In the genomic region with DNA sequence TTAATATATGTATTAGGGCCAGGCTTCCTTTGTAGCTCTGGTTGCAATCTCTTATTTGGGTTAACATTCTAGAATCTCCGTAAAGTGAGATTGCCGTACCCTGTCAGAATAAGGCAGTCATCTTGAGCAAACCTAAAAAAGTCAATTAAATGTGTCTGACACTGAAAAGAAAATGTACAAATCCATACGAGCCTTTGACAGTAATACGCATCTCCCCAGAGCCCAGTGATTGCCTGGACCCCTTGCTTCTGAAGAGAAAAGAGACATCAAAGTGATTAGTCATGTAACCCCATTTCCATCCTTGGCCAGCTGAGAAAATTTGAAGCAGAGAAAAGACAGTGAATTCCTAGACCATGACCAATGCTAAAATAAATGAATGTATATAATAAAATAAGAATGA, we compare ENCODE assay signal across 32 cellular contexts.
"Had no signal": no experiment of that assay in that cellular context is flagged by ENCODE, and none has a peak within 500 bp of the region (broad histone marks: within the 10 kb centered on the region; RNA-seq: fewer than 3 reads in every experiment).

No MANE protein-coding gene starts in this region.

- H3K4me1 Mint-ChIP-seq: activated B cell treated with CpG ODN at 0.5 μM for 24 hours; activated CD8-positive, alpha-beta memory T cell treated with anti-CD3 and anti-CD28 coated beads, Interleukin-2, amount 10 ng/mL, durations not matched to agents 7 days and 5 days; activated naive CD4-positive, alpha-beta T cell treated with anti-CD3 and anti-CD28 coated beads, Interleukin-2, amount 50 U/mL, for 24 hours; activated naive CD8-positive, alpha-beta T cell treated with anti-CD3 and anti-CD28 coated beads, Interleukin-2, amount 10 ng/mL, durations not matched to agents 7 days and 5 days; endodermal cell; T-helper 17 cell had no signal

- FAIRE-seq: frontal cortex had no signal

- H3K4me1 ChIP-seq: ascending aorta had no signal

- H3K36me3 Mint-ChIP-seq: activated CD8-positive, alpha-beta memory T cell treated with anti-CD3 and anti-CD28 coated beads, Interleukin-2, amount 10 ng/mL, durations not matched to agents 7 days and 5 days; activated naive CD4-positive, alpha-beta T cell treated with anti-CD3 and anti-CD28 coated beads, Interleukin-2, amount 50 U/mL, for 24 hours; activated naive CD8-positive, alpha-beta T cell treated with anti-CD3 and anti-CD28 coated beads, Interleukin-2, amount 10 ng/mL, durations not matched to agents 7 days and 5 days had no signal

- H3K27ac Mint-ChIP-seq: activated B cell treated with CpG ODN at 0.5 μM for 24 hours; activated CD8-positive, alpha-beta memory T cell treated with anti-CD3 and anti-CD28 coated beads, Interleukin-2, amount 10 ng/mL, durations not matched to agents 7 days and 5 days; activated CD8-positive, alpha-beta T cell treated with anti-CD3 and anti-CD28 coated beads, Interleukin-2, amount 10 ng/mL, durations not matched to agents 7 days and 5 days; activated naive CD4-positive, alpha-beta T cell treated with anti-CD3 and anti-CD28 coated beads for 36 hours; activated naive CD4-positive, alpha-beta T cell treated with anti-CD3 and anti-CD28 coated beads, Interleukin-2, amount 50 U/mL, for 24 hours; activated naive CD8-positive, alpha-beta T cell treated with anti-CD3 and anti-CD28 coated beads, Interleukin-2, amount 10 ng/mL, durations not matched to agents 7 days and 5 days; activated T-helper 1 cell treated with anti-CD3 and anti-CD28 coated beads, Interleukin-12 subunit alpha, Interleukin-12 subunit beta, Interleukin-2, Interleukin-4 antibody, amounts not matched to agents 30 ng/mL and 10 ng/mL and 1 ng/mL, durations not matched to agents 14 hours and 24 hours and 36 hours; activated T-helper 2 cell treated with anti-CD3 and anti-CD28 coated beads, Interferon-gamma antibody, Interleukin-2, Interleukin-4, amounts not matched to agents 10 μg/mL and 5 μg/mL and 100 μg/mL, durations not matched to agents 14 hours and 24 hours and 36 hours; dendritic cell treated with granulocyte-macrophage colony-stimulating factor and Interleukin-4, amounts not matched to agents 40 ng/mL and 50 ng/mL, for 4 days; endodermal cell; T-helper 17 cell; T-helper 2 cell treated with Interferon-gamma antibody and Interleukin-4, amounts not matched to agents 5 μg/mL and 100 μg/mL, for 36 hours had no signal

- H3K4me3 Mint-ChIP-seq: activated B cell treated with CpG ODN at 0.5 μM for 24 hours; activated CD8-positive, alpha-beta memory T cell treated with anti-CD3 and anti-CD28 coated beads, Interleukin-2, amount 10 ng/mL, durations not matched to agents 7 days and 5 days; activated CD8-positive, alpha-beta T cell treated with anti-CD3 and anti-CD28 coated beads, Interleukin-2, amount 10 ng/mL, durations not matched to agents 7 days and 5 days; activated naive CD4-positive, alpha-beta T cell treated with anti-CD3 and anti-CD28 coated beads for 36 hours; activated naive CD4-positive, alpha-beta T cell treated with anti-CD3 and anti-CD28 coated beads, Interleukin-2, amount 50 U/mL, for 24 hours; activated naive CD8-positive, alpha-beta T cell treated with anti-CD3 and anti-CD28 coated beads, Interleukin-2, amount 10 ng/mL, durations not matched to agents 7 days and 5 days; activated T-helper 1 cell treated with anti-CD3 and anti-CD28 coated beads, Interleukin-12 subunit alpha, Interleukin-12 subunit beta, Interleukin-2, Interleukin-4 antibody, amounts not matched to agents 30 ng/mL and 10 ng/mL and 1 ng/mL, durations not matched to agents 14 hours and 24 hours and 36 hours; dendritic cell treated with granulocyte-macrophage colony-stimulating factor and Interleukin-4, amounts not matched to agents 40 ng/mL and 50 ng/mL, for 4 days; endodermal cell; T-helper 17 cell; T-helper 2 cell treated with Interferon-gamma antibody and Interleukin-4, amounts not matched to agents 5 μg/mL and 100 μg/mL, for 36 hours had no signal

- H3K27me3 Mint-ChIP-seq: activated B cell treated with CpG ODN at 0.5 μM for 24 hours; activated CD8-positive, alpha-beta memory T cell treated with anti-CD3 and anti-CD28 coated beads, Interleukin-2, amount 10 ng/mL, durations not matched to agents 7 days and 5 days; activated naive CD4-positive, alpha-beta T cell treated with anti-CD3 and anti-CD28 coated beads, Interleukin-2, amount 50 U/mL, for 24 hours; activated naive CD8-positive, alpha-beta T cell treated with anti-CD3 and anti-CD28 coated beads, Interleukin-2, amount 10 ng/mL, durations not matched to agents 7 days and 5 days; dendritic cell treated with granulocyte-macrophage colony-stimulating factor and Interleukin-4, amounts not matched to agents 40 ng/mL and 50 ng/mL, for 4 days; T-helper 17 cell had no signal

- H3K27ac ChIP-seq: ascending aorta, cardiac muscle cell, coronary artery, dorsolateral prefrontal cortex, WERI-Rb-1 had no signal

- DNase-seq: activated B cell treated with CpG ODN at 0.5 μM for 24 hours; activated CD4-positive, alpha-beta T cell treated with anti-CD3 and anti-CD28 coated beads for 48 hours; activated CD4-positive, alpha-beta T cell treated with anti-CD3 and anti-CD28 coated beads, Interleukin-2, amount 50 U/mL, for 1 hour; activated CD4-positive, alpha-beta T cell treated with anti-CD3 and anti-CD28 coated beads, Interleukin-2, amount 50 U/mL, for 48 hours; activated CD8-positive, alpha-beta memory T cell treated with anti-CD3 and anti-CD28 coated beads, Interleukin-2, amount 10 ng/mL, durations not matched to agents 7 days and 5 days; activated CD8-positive, alpha-beta memory T cell treated with anti-CD3 and anti-CD28 coated beads, Interleukin-2, amount 50 U/mL, for 4 hours; activated CD8-positive, alpha-beta T cell treated with anti-CD3 and anti-CD28 coated beads, Interleukin-2, amount 10 ng/mL, durations not matched to agents 7 days and 5 days; activated effector memory CD4-positive, alpha-beta T cell treated with anti-CD3 and anti-CD28 coated beads, Interleukin-2, amount 50 U/mL, for 16 hours; activated naive CD4-positive, alpha-beta T cell treated with anti-CD3 and anti-CD28 coated beads for 36 hours; activated naive CD8-positive, alpha-beta T cell treated with anti-CD3 and anti-CD28 coated beads, Interleukin-2, amount 10 ng/mL, durations not matched to agents 7 days and 5 days; activated T-cell treated with anti-CD3 and anti-CD28 coated beads, Interleukin-2, amount 50 U/mL, for 1 hour; activated T-cell treated with anti-CD3 and anti-CD28 coated beads, Interleukin-2, amount 50 U/mL, for 48 hours; central memory CD4-positive, alpha-beta T cell; cerebellar nuclear complex; dorsolateral prefrontal cortex; effector memory CD4-positive, alpha-beta T cell; endodermal cell; T-helper 1 cell; T-helper 17 cell; T1000; WERI-Rb-1 had no signal

- ATAC-seq: activated CD4-positive, CD25-positive, alpha-beta regulatory T cell treated with anti-CD3 and anti-CD28 coated beads, Interleukin-2, amount 50 U/mL, for 24 hours; activated CD8-positive, alpha-beta memory T cell treated with anti-CD3 and anti-CD28 coated beads, Interleukin-2, amount 10 ng/mL, durations not matched to agents 7 days and 5 days; activated CD8-positive, alpha-beta T cell treated with anti-CD3 and anti-CD28 coated beads, Interleukin-2, amount 10 ng/mL, durations not matched to agents 7 days and 5 days; esophagus mucosa; T-helper 17 cell had no signal

- H3K27me3 ChIP-seq: ascending aorta, cardiac muscle cell, dorsolateral prefrontal cortex had no signal

- H3K36me3 ChIP-seq: ascending aorta, cardiac muscle cell, WERI-Rb-1 had no signal

- H3K4me3 ChIP-seq: ascending aorta, cardiac muscle cell, coronary artery, dorsolateral prefrontal cortex had no signal
